ENCODE assay signal across 8 cellular contexts in the genomic region with DNA sequence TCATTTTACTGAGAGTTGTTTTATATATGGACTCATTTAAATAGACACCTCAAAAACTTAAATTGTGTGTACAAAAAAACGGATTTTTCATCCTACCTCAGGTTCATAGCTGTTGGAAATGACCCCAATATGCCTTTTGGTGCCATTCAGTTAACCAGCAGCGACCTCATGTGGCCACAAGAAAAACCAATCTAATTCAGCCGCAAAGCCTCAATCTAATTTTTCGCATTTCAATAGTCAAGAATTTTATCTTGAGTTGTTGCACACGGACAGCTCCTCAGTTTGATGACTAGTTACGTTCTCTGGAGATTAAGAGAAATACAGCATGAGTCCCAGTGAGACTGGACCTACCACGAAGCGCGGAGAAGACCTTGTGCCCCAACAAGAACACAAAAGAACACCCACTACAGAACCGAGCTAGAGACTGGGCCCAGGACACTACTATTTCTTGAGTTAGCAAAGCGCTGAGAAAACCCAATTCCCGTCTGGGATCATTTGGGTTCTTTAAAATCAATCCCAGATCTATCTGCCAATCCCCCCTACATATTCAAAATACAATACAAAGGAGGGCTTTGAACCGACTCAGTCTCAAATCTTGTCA. TPM values are rescaled to one million over a fixed set of nuclear protein-coding genes. Genes with fewer than 3 reads are reported as not detected.
DNase-seq lines count a peak whose midpoint lies in the region; ATAC-seq and TF ChIP-seq lines count a peak whose summit lies in the region.

No MANE protein-coding gene starts in this region.

- H3K4me1 Mint-ChIP-seq in activated naive CD4-positive, alpha-beta T cell treated with anti-CD3 and anti-CD28 coated beads, Interleukin-2, amount 50 U/mL, for 24 hours = peaks cover 15% of the 10 kb centered on the region

- peaks cover 2% of the 10 kb centered on the region for H3K27me3 Mint-ChIP-seq in activated naive CD4-positive, alpha-beta T cell treated with anti-CD3 and anti-CD28 coated beads, Interleukin-2, amount 50 U/mL, for 24 hours

- H3K9me3 ChIP-seq in cardiac muscle cell (ENCODE audit: low read depth) = no peaks in the 10 kb centered on the region

- H3K36me3 ChIP-seq in cardiac muscle cell = no peaks in the 10 kb centered on the region

- H3K36me3 Mint-ChIP-seq in activated naive CD4-positive, alpha-beta T cell treated with anti-CD3 and anti-CD28 coated beads, Interleukin-2, amount 50 U/mL, for 24 hours = no peaks in the 10 kb centered on the region

- no peak for ATAC-seq in HG03175 (IDR thresholded peaks at IDR 0.05; ENCODE audit: unreplicated experiment)
- ATAC-seq in GM21360 (IDR thresholded peaks at IDR 0.05; ENCODE audit: unreplicated experiment) = no peak

- H3K27ac ChIP-seq in cardiac muscle cell = no peak overlapping the region

- H3K4me1 ChIP-seq in cardiac muscle cell (ENCODE audit: low read depth) = no peaks in the 10 kb centered on the region

- peak overlapping the region; percentile 61 for H3K4me3 Mint-ChIP-seq in activated naive CD4-positive, alpha-beta T cell treated with anti-CD3 and anti-CD28 coated beads, Interleukin-2, amount 50 U/mL, for 24 hours

- DNase-seq in EH (ENCODE audit: low read depth) = peak; percentile 76
- DNase-seq in LoVo (ENCODE audit: low spot score) = peak; percentile 62
- DNase-seq in SHP77 (lab: John Stamatoyannopoulos, UW) = peak; percentile 21 to 39
- peak; percentile 73 to 88 for DNase-seq in cardiac muscle cell (ENCODE audit: low read depth in 1 of 2, low spot score in 1 of 2)
- peak; percentile 39 for DNase-seq in pulmonary artery endothelial cell (ENCODE audit: low read depth, low spot score)

- TF ChIP-seq CTCF in cardiac muscle cell (IDR thresholded peaks at IDR 0.05; ENCODE audit: low read depth, low read length) = peak; percentile 76

- H3K4me3 ChIP-seq in cardiac muscle cell = no peak overlapping the region

- H3K27me3 ChIP-seq in cardiac muscle cell = no peaks in the 10 kb centered on the region

- no peak overlapping the region for H3K27ac Mint-ChIP-seq in activated naive CD4-positive, alpha-beta T cell treated with anti-CD3 and anti-CD28 coated beads, Interleukin-2, amount 50 U/mL, for 24 hours

- H3K9me3 Mint-ChIP-seq in activated naive CD4-positive, alpha-beta T cell treated with anti-CD3 and anti-CD28 coated beads, Interleukin-2, amount 50 U/mL, for 24 hours = no peaks in the 10 kb centered on the region

RNA-seq across cellular contexts. Expression of a gene that starts 1.1 kb away (rescaled TPM):
- total RNA-seq in cardiac muscle cell = 0.27 TPM in 1 of 2 replicates, not detected in the other
- 0.54 TPM in 1 of 2 replicates, not detected in the other for polyA plus RNA-seq in cardiac muscle cell
- total RNA-seq in pulmonary artery endothelial cell = 0.13 and 0.18 TPM in 2 replicates

Comparison
In these comparisons a context has a peak if more than half of its experiments do, and no peak if none do; other contexts are left out.
1. DNase-seq: peak in every context shown above with its lines; median percentile 80 in cardiac muscle cell; 76 in EH; 62 in LoVo; 39 in pulmonary artery endothelial cell; 30 in SHP77.